17 cellular contexts compared by ENCODE assay signal in the genomic region with DNA sequence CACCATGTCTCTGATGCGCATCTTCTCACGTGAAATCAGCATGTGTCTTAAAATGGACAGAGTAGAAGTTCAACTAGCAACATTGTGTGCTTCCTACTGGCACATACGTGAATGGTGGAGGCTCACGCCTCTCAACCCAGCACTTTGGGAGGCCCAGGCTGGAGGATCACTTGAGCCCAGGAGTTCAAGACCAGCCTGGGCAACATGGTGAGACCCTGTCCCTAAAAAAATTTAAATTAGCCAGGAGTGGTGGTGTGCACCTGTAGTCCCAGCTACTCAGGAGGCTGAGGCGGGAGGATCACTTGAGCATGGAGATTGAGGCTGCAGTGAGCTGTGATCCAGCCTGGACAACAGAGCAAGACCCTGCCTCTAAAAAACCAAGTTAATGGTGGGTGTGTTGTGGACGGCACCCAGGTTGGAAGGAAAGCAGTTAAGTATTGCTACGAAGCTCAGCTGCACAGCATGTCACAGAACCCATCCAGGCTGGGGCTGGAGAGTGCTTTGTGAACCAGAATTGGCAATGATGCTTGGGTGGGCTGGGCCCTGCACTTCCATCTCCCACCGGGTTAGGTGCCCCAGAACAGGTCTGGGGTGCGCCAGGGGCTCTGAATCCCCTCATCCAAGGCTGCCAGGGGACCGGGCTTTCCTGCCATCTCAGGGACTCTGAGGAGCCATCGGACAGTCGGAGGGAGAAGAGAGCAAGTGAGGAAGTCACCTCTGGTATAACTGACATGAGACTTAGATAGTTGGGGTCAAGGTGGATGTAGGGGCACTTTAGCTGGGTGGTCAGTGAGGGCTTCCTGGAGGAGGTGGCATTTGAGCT. TPM values are rescaled to one million over a fixed set of nuclear protein-coding genes. Genes with fewer than 3 reads are reported as not detected.
A peak's percentile ranks its signal among the peaks of the same experiment; 100 is the strongest.
DNase-seq lines count a peak whose midpoint lies in the region; ATAC-seq and TF ChIP-seq lines count a peak whose summit lies in the region.
"Had no signal": no experiment of that assay in that cellular context is flagged by ENCODE, and none has a peak within 500 bp of the region (broad histone marks: within the 10 kb centered on the region; RNA-seq: fewer than 3 reads in every experiment).

No MANE protein-coding gene starts in this region.

- H3K36me3 Mint-ChIP-seq in Calu3 (ENCODE audit: insufficient read depth, unreplicated experiment) (peaks cover 25% of the 10 kb centered on the region), endodermal cell (ENCODE audit: low read depth) (no peaks in the 10 kb centered on the region), osteocyte (ENCODE audit: unreplicated experiment) (no peaks in the 10 kb centered on the region)

- peak overlapping the region; percentile 86; the same call in 2 of the 3 replicates for H2BK15ac ChIP-seq in IMR-90 (ENCODE audit: low read depth, low read length)

- H3K27me3 ChIP-seq in IMR-90 (ENCODE audit: control insufficient read depth, insufficient read depth, low read length) (peaks cover under 1% of the 10 kb centered on the region; the same call in 1 of the 2 replicates), endodermal cell (ENCODE audit: control insufficient read depth, insufficient read depth, low read length, poor library complexity, severe bottlenecking) (no peaks in the 10 kb centered on the region)
- H3K27me3 ChIP-seq: Peyer's patch had no signal

- peak overlapping the region; percentile 61; the same call in 1 of the 2 replicates for H3K56ac ChIP-seq in IMR-90 (ENCODE audit: extremely low read depth, insufficient read depth, low read length)

- H3K4me1 ChIP-seq in IMR-90 (ENCODE audit: control insufficient read depth, insufficient read depth, low read length), result peaks cover 8% of the 10 kb centered on the region
- H3K4me1 ChIP-seq in endodermal cell (ENCODE audit: control insufficient read depth, insufficient read depth, low read length), result no peaks in the 10 kb centered on the region

- H2BK20ac ChIP-seq in IMR-90 (ENCODE audit: low read depth, low read length), result peak overlapping the region; percentile 100

- no peaks in the 10 kb centered on the region for H3K79me1 ChIP-seq in IMR-90 (ENCODE audit: low read depth in 1 of 2, low read length in 2 of 2)

- H3K4ac ChIP-seq in IMR-90 (ENCODE audit: low read depth, low read length), result peak overlapping the region; percentile 100

- peaks cover 7% of the 10 kb centered on the region for H3K9me1 ChIP-seq in IMR-90 (ENCODE audit: insufficient read depth, low read length)

- TF ChIP-seq CTCF in Calu3 (IDR thresholded peaks at IDR 0.05; ENCODE audit: unreplicated experiment) (no peak), IMR-90 (conservative IDR thresholded peaks at IDR 0.05; ENCODE audit: low read depth, low read length) (no peak), endodermal cell (conservative IDR thresholded peaks at IDR 0.05) (no peak), osteocyte (IDR thresholded peaks at IDR 0.05) (no peak)

- in situ Hi-C loops in IMR-90 (cut with MboI; ENCODE audit: low sequenced_read_pairs), result no loop called here

- no peaks in the 10 kb centered on the region for H3K9me3 Mint-ChIP-seq in Calu3 (ENCODE audit: low read depth, unreplicated experiment)
- H3K9me3 Mint-ChIP-seq in endodermal cell, result no peaks in the 10 kb centered on the region
- no peaks in the 10 kb centered on the region for H3K9me3 Mint-ChIP-seq in osteocyte (ENCODE audit: unreplicated experiment)
- H3K9me3 Mint-ChIP-seq: activated T-helper 2 cell treated with anti-CD3 and anti-CD28 coated beads, Interferon-gamma antibody, Interleukin-2, Interleukin-4, amounts not matched to agents 10 μg/mL and 5 μg/mL and 100 μg/mL, durations not matched to agents 14 hours and 24 hours and 36 hours; effector memory CD8-positive, alpha-beta T cell; nephron had no signal

- H3K27ac ChIP-seq in IMR-90 (ENCODE audit: insufficient read depth, low read length) (peak overlapping the region; percentile 52; the same call in 1 of the 2 replicates), endodermal cell (ENCODE audit: low read depth, low read length) (no peak overlapping the region)

- intact Hi-C loops in Calu3 (cut with micrococcal nuclease; ENCODE audit: unreplicated experiment), result no loop called here
- intact Hi-C loops in IMR-90 (cut with micrococcal nuclease), result no loop called here

- H3K4me1 Mint-ChIP-seq in Calu3 (ENCODE audit: low read depth, unreplicated experiment) (peaks cover 61% of the 10 kb centered on the region), endodermal cell (peaks cover 12% of the 10 kb centered on the region), osteocyte (ENCODE audit: unreplicated experiment) (peaks cover 49% of the 10 kb centered on the region)

- H3K9me3 ChIP-seq in IMR-90 (ENCODE audit: control insufficient read depth, insufficient read depth, low read length), result no peaks in the 10 kb centered on the region
- H3K9me3 ChIP-seq in endodermal cell (ENCODE audit: control insufficient read depth, low read length), result no peaks in the 10 kb centered on the region
- H3K9me3 ChIP-seq: Peyer's patch had no signal

- DNase-seq in Calu3 (no peak), IMR-90 (no peak), endodermal cell (no peak), osteocyte (ENCODE audit: extremely low spot score, unreplicated experiment) (no peak), T1000 (lab: John Stamatoyannopoulos, UW) (no peak), SK-N-DZ (ENCODE audit: low spot score) (no peak)
- no peak for DNase-seq in central memory CD4-positive, alpha-beta T cell
- DNase-seq: activated CD4-positive, alpha-beta T cell treated with anti-CD3 and anti-CD28 coated beads for 1 hour; COR-L47; effector memory CD8-positive, alpha-beta T cell; NCI-H1105; NCI-H345; substantia nigra had no signal

- peak overlapping the region; percentile 98 for H2AK5ac ChIP-seq in IMR-90 (ENCODE audit: low read depth, low read length)

- BruUV-seq in Calu3 (replicated peaks; lab: Mats Ljungman, UMichigan) (no TSS peak), IMR-90 (replicated peaks; lab: Mats Ljungman, UMichigan) (no TSS peak)

- peak overlapping the region; percentile 99 for H3K23ac ChIP-seq in IMR-90 (ENCODE audit: low read depth, low read length)

- H4K20me1 ChIP-seq in IMR-90 (ENCODE audit: insufficient read depth, low read length), result no peaks in the 10 kb centered on the region

- H3K14ac ChIP-seq in IMR-90 (replicated peaks; ENCODE audit: low read depth, low read length), result peak overlapping the region; percentile 99

- H4K5ac ChIP-seq in IMR-90 (ENCODE audit: low read depth, low read length), result peak overlapping the region; percentile 53

- H3K9ac ChIP-seq in IMR-90 (ENCODE audit: low read depth, low read length) (no peak overlapping the region; the same call in 1 of the 2 replicates), endodermal cell (ENCODE audit: extremely low read depth, low read length, poor library complexity, severe bottlenecking) (no peak overlapping the region)

- peak overlapping the region; percentile 96 for H3K27ac Mint-ChIP-seq in Calu3 (ENCODE audit: unreplicated experiment)
- H3K27ac Mint-ChIP-seq in endodermal cell, result peak overlapping the region; percentile 66
- peak overlapping the region; percentile 90 for H3K27ac Mint-ChIP-seq in osteocyte (ENCODE audit: unreplicated experiment)
- H3K27ac Mint-ChIP-seq: activated T-helper 2 cell treated with anti-CD3 and anti-CD28 coated beads, Interferon-gamma antibody, Interleukin-2, Interleukin-4, amounts not matched to agents 10 μg/mL and 5 μg/mL and 100 μg/mL, durations not matched to agents 14 hours and 24 hours and 36 hours had no signal

- peak overlapping the region; percentile 37 to 98; a peak in 3 of 4 replicates for H4K8ac ChIP-seq in IMR-90 (ENCODE audit: low read depth in 2 of 2, low read length in 2 of 2)

- no peak; the same call in 1 of the 2 replicates for ATAC-seq in IMR-90 (ENCODE audit: low read depth)
- ATAC-seq in GM19452 (IDR thresholded peaks at IDR 0.05; ENCODE audit: unreplicated experiment), result no peak

- dilution Hi-C loops in IMR-90 (cut with HindIII; ENCODE audit: low sequenced_read_pairs, unreplicated experiment), result no loop called here

- POLR2A ChIA-PET in IMR-90 (lab: Charles Lee; ENCODE audit: unreplicated experiment), result no interaction called here

- peak overlapping the region; percentile 64 for H3K4me3 Mint-ChIP-seq in Calu3 (ENCODE audit: low read depth, unreplicated experiment)
- no peak overlapping the region for H3K4me3 Mint-ChIP-seq in endodermal cell
- no peak overlapping the region for H3K4me3 Mint-ChIP-seq in osteocyte (ENCODE audit: unreplicated experiment)

- H2BK5ac ChIP-seq in IMR-90 (ENCODE audit: low read depth, low read length, poor library complexity, severe bottlenecking), result peak overlapping the region; percentile 39

- peak overlapping the region; percentile 48 for H3K18ac ChIP-seq in IMR-90 (ENCODE audit: low read depth, low read length)

- H3K4me3 ChIP-seq in IMR-90 (ENCODE audit: insufficient read depth, low read depth, low read length) (no peak overlapping the region), endodermal cell (ENCODE audit: low read length) (no peak overlapping the region)

- H3K27me3 Mint-ChIP-seq in Calu3 (ENCODE audit: unreplicated experiment) (peaks cover 14% of the 10 kb centered on the region), endodermal cell (ENCODE audit: insufficient read depth) (peaks cover 2% of the 10 kb centered on the region), osteocyte (ENCODE audit: unreplicated experiment) (no peaks in the 10 kb centered on the region)

- no peak for TF ChIP-seq RAD21 in IMR-90 (IDR thresholded peaks at IDR 0.05; ENCODE audit: low read length)

- H2AK9ac ChIP-seq in IMR-90 (replicated peaks; ENCODE audit: low read depth, low read length, poor library complexity), result peak overlapping the region; percentile 98

- TF ChIP-seq POLR2A in IMR-90 (IDR thresholded peaks at IDR 0.05; ENCODE audit: low read depth, low read length), result no peak

- peak overlapping the region; percentile 98 for H4K91ac ChIP-seq in IMR-90 (ENCODE audit: insufficient read depth, low read depth, low read length)

- WGBS in IMR-90 (ENCODE audit: extremely low coverage in 2 of 2, insufficient read length in 1 of 2), 2 experiments, result 94% methylated on average over 4 of the region's 12 CpGs; no CpG with 5 or more reads in 1 of the 2 experiments
- 90 to 97% methylated on average over 7 to 12 of the region's 12 CpGs for WGBS in endodermal cell (ENCODE audit: insufficient coverage in 1 of 2, insufficient read length in 1 of 2), 2 experiments

- H2AFZ ChIP-seq in IMR-90 (replicated peaks; ENCODE audit: low read length, poor library complexity), result peak overlapping the region; percentile 93

- H3K4me2 ChIP-seq in IMR-90 (ENCODE audit: low read depth, low read length), result peak overlapping the region; percentile 64; the same call in 1 of the 2 replicates

- CTCF ChIA-PET in Calu3 (lab: Charles Lee) (interaction anchor here (0.6 kb wide), 1 partner anchor 88 kb away, joined by 5 read pairs; a partner anchor contains a TSS), IMR-90 (lab: Yijun Ruan, JAX) (no interaction called here)

- peak overlapping the region; percentile 97 for H2BK120ac ChIP-seq in IMR-90 (ENCODE audit: low read depth, low read length)

- H3K36me3 ChIP-seq in IMR-90 (ENCODE audit: control insufficient read depth, insufficient read depth, low read length) (no peaks in the 10 kb centered on the region), endodermal cell (ENCODE audit: control insufficient read depth, insufficient read depth, low read length) (no peaks in the 10 kb centered on the region)
- H3K36me3 ChIP-seq: Peyer's patch had no signal

RNA-seq across cellular contexts. Expression of a gene that starts 33.0 kb away (rescaled TPM):
- total RNA-seq in Calu3 (2022) (48.7 and 48.9 TPM in 2 replicates), IMR-90 (2012; rRNA removed) (1.8 and 1.9 TPM in 2 replicates), endodermal cell (100 to 1,000 TPM in 1 of 2 donors, 10 to 100 TPM in 1; 68.0 to 104 TPM), osteocyte (69.6 and 74.7 TPM in 2 replicates)
- polyA plus RNA-seq in IMR-90 (2012; rRNA removed), result 19.2 and 20.0 TPM in 2 replicates
- polyA plus RNA-seq in IMR-90 (2012; cell fraction: cytosol; rRNA removed), result 7.8 and 17.2 TPM in 2 replicates
- polyA plus RNA-seq in IMR-90 (2012; cell fraction: nucleus; rRNA removed; ENCODE audit: low replicate concordance), result 80.3 and 166 TPM in 2 replicates
- polyA plus RNA-seq in endodermal cell (2013, experiment 1 of 2), result 50.3 TPM
- 43.7 TPM for polyA plus RNA-seq in endodermal cell (2013, experiment 2 of 2)
- 20.1 and 22.6 TPM in 2 replicates for polyA plus RNA-seq in SK-N-DZ (2014; cell fraction: cytosol; rRNA removed)
- polyA plus RNA-seq in SK-N-DZ (2014; cell fraction: nucleus; rRNA removed), result 129 and 170 TPM in 2 replicates

RNA-seq across cellular contexts. Expression of a gene that starts 33.3 kb away (rescaled TPM):
- 0.61 and 1.4 TPM in 2 replicates for total RNA-seq in Calu3 (2022)
- 1.4 and 1.7 TPM in 2 replicates for total RNA-seq in IMR-90 (2012; rRNA removed)
- 11.8 and 15.9 TPM in 2 replicates for polyA plus RNA-seq in IMR-90 (2012; rRNA removed)
- polyA plus RNA-seq in IMR-90 (2012; cell fraction: cytosol; rRNA removed), result 11.7 and 17.3 TPM in 2 replicates
- polyA plus RNA-seq in IMR-90 (2012; cell fraction: nucleus; rRNA removed; ENCODE audit: low replicate concordance), result 14.0 and 49.8 TPM in 2 replicates
- 10 to 100 TPM; 10.9 to 12.0 TPM for total RNA-seq in endodermal cell
- 22.2 TPM for polyA plus RNA-seq in endodermal cell (2013, experiment 1 of 2)
- 19.9 TPM for polyA plus RNA-seq in endodermal cell (2013, experiment 2 of 2)
- total RNA-seq in osteocyte, result 1.7 and 2.9 TPM in 2 replicates
- 58.1 and 70.5 TPM in 2 replicates for polyA plus RNA-seq in SK-N-DZ (2014; cell fraction: cytosol; rRNA removed)
- 85.7 and 155 TPM in 2 replicates for polyA plus RNA-seq in SK-N-DZ (2014; cell fraction: nucleus; rRNA removed)

Comparison
In these comparisons a context has a peak if more than half of its experiments do, and no peak if none do; other contexts are left out.
1. RNA of a gene that starts 33.0 kb away (total RNA-seq): 68.0 to 104 TPM in endodermal cell, 69.6 to 74.7 TPM in osteocyte and 48.7 to 48.9 TPM in Calu3; 1.8 to 1.9 TPM in IMR-90; every median in the first group is over 10 times any median in the second.
2. Peak in every context shown above with its lines, with median percentiles within 50 percentile points of each other: H3K27ac Mint-ChIP-seq.